In the genomic region with DNA sequence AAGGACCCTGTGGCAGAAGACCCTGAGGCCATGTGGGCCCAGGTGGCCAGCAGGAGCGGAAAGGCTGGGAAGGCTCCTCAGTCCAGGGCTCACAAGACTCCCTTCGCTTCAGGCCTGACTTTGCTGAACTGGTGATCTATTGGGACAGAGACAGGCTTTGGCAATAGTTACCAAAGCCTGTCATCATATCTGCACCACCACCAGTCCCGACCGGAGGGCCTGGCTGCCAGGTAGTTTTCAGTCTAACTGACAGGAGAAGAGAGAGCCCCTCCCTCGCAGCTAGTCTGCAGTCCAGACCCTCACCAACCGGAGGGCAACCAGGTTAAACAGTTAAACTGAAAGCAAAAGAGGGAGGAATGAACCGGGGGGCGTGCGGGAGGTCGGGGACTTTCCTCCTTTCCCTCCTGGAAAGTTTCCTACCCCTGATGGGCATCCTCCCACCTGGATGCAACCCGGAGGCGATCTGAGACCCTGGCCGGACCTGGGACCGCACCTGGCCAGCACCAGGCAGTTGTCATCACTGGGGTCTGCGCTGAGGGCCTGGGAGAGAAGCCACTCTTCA, we compare ENCODE assay signal across 8 cellular contexts. TPM values are rescaled to one million over a fixed set of nuclear protein-coding genes. Genes with fewer than 3 reads are reported as not detected.
DNase-seq lines count a peak whose midpoint lies in the region; ATAC-seq, FAIRE-seq and TF ChIP-seq lines count a peak whose summit lies in the region.

No MANE protein-coding gene starts in this region.

- TF ChIP-seq CTCF in ascending aorta (IDR thresholded peaks at IDR 0.05) = no peak

- H3K36me3 ChIP-seq in ascending aorta (no peaks in the 10 kb centered on the region), iPS-15b (ENCODE audit: control insufficient read depth, insufficient read depth, low read length) (no peaks in the 10 kb centered on the region), small intestine (ENCODE audit: control insufficient read depth in 2 of 2, insufficient read depth in 2 of 2, low read length in 2 of 2) (no peaks in the 10 kb centered on the region)

- H3K4me1 ChIP-seq in ascending aorta (peaks cover 0 to 11% of the 10 kb centered on the region in 2 donors), iPS-15b (ENCODE audit: control insufficient read depth, insufficient read depth, low read length) (peaks cover 6% of the 10 kb centered on the region), small intestine (ENCODE audit: control insufficient read depth in 2 of 2, insufficient read depth in 1 of 2, low read depth in 1 of 2, low read length in 1 of 2) (no peaks in the 10 kb centered on the region)

- ATAC-seq in HG02759 (IDR thresholded peaks at IDR 0.05; ENCODE audit: unreplicated experiment) = peak; percentile 20

- no peaks in the 10 kb centered on the region for H3K27me3 ChIP-seq in ascending aorta
- H3K27me3 ChIP-seq in iPS-15b (ENCODE audit: control insufficient read depth, insufficient read depth, low read length) = peaks cover 3% of the 10 kb centered on the region
- no peaks in the 10 kb centered on the region for H3K27me3 ChIP-seq in small intestine (ENCODE audit: control insufficient read depth in 2 of 2, insufficient read depth in 2 of 2, low read length in 2 of 2)

- H3K9me3 ChIP-seq in ascending aorta (no peaks in the 10 kb centered on the region), iPS-15b (ENCODE audit: control insufficient read depth, insufficient read depth, low read length) (no peaks in the 10 kb centered on the region), small intestine (ENCODE audit: control insufficient read depth, low read depth) (no peaks in the 10 kb centered on the region)

- H3K9ac ChIP-seq in iPS-15b (ENCODE audit: low read depth, low read length) = no peak overlapping the region

- intact Hi-C loops in ascending aorta (cut with DNase I) = loop anchor here (1.0 kb wide), 1 partner anchor 29 kb away; no protein-coding TSS in a partner anchor

- H3K27ac ChIP-seq in ascending aorta (peak overlapping the region; percentile 90 to 96), small intestine (ENCODE audit: low read depth in 1 of 2, low read length in 1 of 2) (peak overlapping the region; percentile 83 to 95)

- 1 to 5% (median 3%) methylated on average over 15 of the region's 15 CpGs for WGBS in small intestine, 3 donors

- no peak for FAIRE-seq in small intestine (lab: Jason Lieb, UNC)
- FAIRE-seq in RCC 7860 (lab: Jason Lieb, UNC) = no peak

- H3K4me3 ChIP-seq in ascending aorta (peak overlapping the region; percentile 60 to 95), iPS-15b (ENCODE audit: low read depth, low read length) (peak overlapping the region; percentile 86), small intestine (ENCODE audit: low read depth in 1 of 2, low read length in 2 of 2) (peak overlapping the region; percentile 67 to 92)

- DNase-seq in GF-D8 (lab: John Stamatoyannopoulos, UW) = peak; percentile 5
- peak; percentile 59 for DNase-seq in RPMI8226
- DNase-seq in ascending aorta (ENCODE audit: low spot score in 2 of 2) = peak in 1 of 2 donors; percentile 67
- peak; percentile 49 for DNase-seq in small intestine
- DNase-seq in GM19238 (ENCODE audit: insufficient read length, low spot score) = no peak
- DNase-seq in RCC 7860 (ENCODE audit: low spot score) = no peak

RNA-seq across cellular contexts. Expression of gene RAB27A, which starts 0.5 kb away (rescaled TPM):
- total RNA-seq in ascending aorta = 17.9 TPM
- polyA plus RNA-seq in small intestine = 10 to 100 TPM; 24.8 to 52.3 (median 30.3) TPM

RNA-seq across cellular contexts. Expression of gene PIGBOS1, which starts 29.8 kb away (rescaled TPM):
- 4.7 TPM for total RNA-seq in ascending aorta
- polyA plus RNA-seq in small intestine = 10 to 100 TPM; 18.8 to 23.2 (median 22.8) TPM

RNA-seq across cellular contexts. Expression of gene PIGB, which starts 29.9 kb away (rescaled TPM):
- total RNA-seq in ascending aorta = 50.3 TPM
- 10 to 100 TPM in 2 of 3 donors, 1 to 10 TPM in 1; 9.7 to 20.1 (median 11.5) TPM for polyA plus RNA-seq in small intestine

Comparison
In these comparisons a context has a peak if more than half of its experiments do, and no peak if none do; other contexts are left out.
1. DNase-seq: peak in GF-D8 (single experiment), RPMI8226 (single experiment) and small intestine (single experiment); none in GM19238 (single experiment) and RCC 7860 (single experiment).
2. Peak in every context shown above with its lines, with median percentiles within 50 percentile points of each other: H3K4me3 ChIP-seq.